ENCODE assay signal across 10 cellular contexts in the genomic region with DNA sequence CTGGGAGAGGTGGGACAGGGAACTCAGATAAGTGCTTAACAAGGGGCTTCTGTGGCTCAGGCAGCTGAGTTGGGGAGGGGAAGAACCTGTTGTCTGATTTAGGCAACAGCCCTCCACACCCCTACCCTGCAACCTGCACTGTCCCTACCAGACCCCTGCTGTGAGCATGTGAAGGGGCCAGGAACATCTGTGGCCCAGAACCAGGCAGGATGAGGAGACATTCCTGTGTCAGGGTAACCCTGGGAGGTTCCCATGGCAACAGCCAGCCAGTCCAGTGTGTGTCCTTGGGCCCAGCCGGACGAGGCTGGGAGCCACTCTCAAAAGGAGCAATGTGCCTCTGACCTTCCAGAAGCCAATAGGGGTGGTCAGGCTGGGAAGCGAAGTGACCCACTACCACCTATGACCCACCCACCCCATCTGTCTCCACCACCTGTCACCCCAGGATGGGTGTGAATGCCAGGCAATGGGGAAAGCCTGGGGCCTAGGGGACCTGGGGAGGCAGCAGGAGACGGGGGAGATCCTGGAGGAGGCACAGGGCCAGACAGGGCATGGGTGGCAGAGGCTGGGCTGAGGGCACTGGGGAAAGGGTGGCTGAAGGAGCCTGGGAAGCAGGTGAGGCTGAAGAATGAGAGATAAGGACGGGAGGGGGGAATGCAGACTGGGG. TPM values are rescaled to one million over a fixed set of nuclear protein-coding genes. Genes with fewer than 3 reads are reported as not detected.
A peak's percentile ranks its signal among the peaks of the same experiment; 100 is the strongest.
DNase-seq lines count a peak whose midpoint lies in the region; ATAC-seq and TF ChIP-seq lines count a peak whose summit lies in the region.
"Had no signal": no experiment of that assay in that cellular context is flagged by ENCODE, and none has a peak within 500 bp of the region (broad histone marks: within the 10 kb centered on the region; RNA-seq: fewer than 3 reads in every experiment).

No MANE protein-coding gene starts in this region.

- H3K4me1 Mint-ChIP-seq in CD14-positive monocyte: peaks cover 70% of the 10 kb centered on the region
- peaks cover 29% of the 10 kb centered on the region for H3K4me1 Mint-ChIP-seq in GM23338

- H3K9ac ChIP-seq in mesendoderm (ENCODE audit: low read length) (no peak overlapping the region), colonic mucosa (ENCODE audit: low read depth in 2 of 2, low read length in 2 of 2) (no peak overlapping the region)

- no peak overlapping the region for H2AK5ac ChIP-seq in mesendoderm (ENCODE audit: low read length)

- H3K27me3 ChIP-seq in GM23338 (ENCODE audit: insufficient read depth) (no peaks in the 10 kb centered on the region), adrenal gland (no peaks in the 10 kb centered on the region), mesendoderm (ENCODE audit: insufficient read depth, low read length, poor library complexity) (no peaks in the 10 kb centered on the region), colonic mucosa (no peaks in the 10 kb centered on the region)

- H3K4me3 Mint-ChIP-seq in CD14-positive monocyte: no peak overlapping the region
- no peak overlapping the region for H3K4me3 Mint-ChIP-seq in GM23338

- 29 to 34% (median 33%) methylated on average over 5 of the region's 5 CpGs for WGBS in adrenal gland, 4 donors
- WGBS in mesendoderm (ENCODE audit: extremely low coverage, insufficient coverage, low lambda C conversion rate): no CpG with 5 or more reads among the region's 5 CpGs

- no peak for TF ChIP-seq CTCF in CD14-positive monocyte (IDR thresholded peaks at IDR 0.05)
- TF ChIP-seq CTCF in GM23338 (conservative IDR thresholded peaks at IDR 0.05; ENCODE audit: low read depth in 2 of 2): no peak
- TF ChIP-seq CTCF in adrenal gland (IDR thresholded peaks at IDR 0.05): no peak
- TF ChIP-seq CTCF in colonic mucosa (IDR thresholded peaks at IDR 0.05): no peak

- no peak overlapping the region for H2BK15ac ChIP-seq in mesendoderm (replicated peaks; ENCODE audit: low read depth)

- DNase-seq in CD14-positive monocyte (ENCODE audit: low spot score) (no peak), GM23338 (ENCODE audit: low spot score) (peak; percentile 66), adrenal gland (peak; percentile 87 to 96 (median 95)), mesendoderm (peak; percentile 55), amniotic stem cell (lab: John Stamatoyannopoulos, UW) (no peak), NCI-H2081 treated with DMSO at 0.1 percent for 48 hours (lab: John Stamatoyannopoulos, UW) (no peak), colonic mucosa (no peak)
- DNase-seq in stimulated activated CD4-positive, alpha-beta T cell treated with anti-CD3 and anti-CD28 coated beads, Interleukin-12 subunit alpha, Interleukin-12 subunit beta, amount 100 ng/mL, for 4 hours: no peak
- DNase-seq: activated CD4-positive, CD25-positive, alpha-beta regulatory T cell treated with anti-CD3 and anti-CD28 coated beads, Interleukin-2, amount 50 U/mL, for 72 hours had no signal

- intact Hi-C loops in CD14-positive monocyte (cut with micrococcal nuclease) (no loop called here), adrenal gland (cut with DNase I) (no loop called here), colonic mucosa (cut with DNase I) (no loop called here)

- H4K20me1 ChIP-seq in GM23338 (replicated peaks; ENCODE audit: insufficient read depth): no peaks in the 10 kb centered on the region

- no peak overlapping the region for H4K5ac ChIP-seq in mesendoderm (ENCODE audit: low read length)

- H3K36me3 ChIP-seq in GM23338 (ENCODE audit: insufficient read depth) (no peaks in the 10 kb centered on the region), adrenal gland (replicated peaks in 1 of 2) (peaks cover 0 to 16% of the 10 kb centered on the region in 2 donors), mesendoderm (ENCODE audit: control insufficient read depth, insufficient read depth, low read length) (no peaks in the 10 kb centered on the region), colonic mucosa (no peaks in the 10 kb centered on the region)

- H2BK5ac ChIP-seq in mesendoderm (ENCODE audit: low read length): no peak overlapping the region

- H3K9me3 Mint-ChIP-seq in CD14-positive monocyte (peaks cover 0 to 2% (median 0%) of the 10 kb centered on the region in 7 donors), GM23338 (peaks cover under 1% of the 10 kb centered on the region; the same call in 1 of the 3 replicates)

- H2AFZ ChIP-seq in GM23338: no peak overlapping the region

- H3K4me3 ChIP-seq in GM23338: no peak overlapping the region
- no peak overlapping the region for H3K4me3 ChIP-seq in adrenal gland
- H3K4me3 ChIP-seq in mesendoderm (ENCODE audit: low read length): no peak overlapping the region
- no peak overlapping the region for H3K4me3 ChIP-seq in colonic mucosa

- H3K4me1 ChIP-seq in GM23338 (ENCODE audit: insufficient read depth) (peaks cover 14% of the 10 kb centered on the region), adrenal gland (replicated peaks in 1 of 2) (peaks cover 42 to 68% of the 10 kb centered on the region in 2 donors), mesendoderm (ENCODE audit: control insufficient read depth, low read depth, low read length) (peaks cover 6% of the 10 kb centered on the region), colonic mucosa (peaks cover 7% of the 10 kb centered on the region)

- peaks cover 10% of the 10 kb centered on the region for H3F3A ChIP-seq in GM23338 (replicated peaks; ENCODE audit: low read depth)

- no peak overlapping the region for H2BK120ac ChIP-seq in mesendoderm (ENCODE audit: low read depth, low read length)

- TF ChIP-seq POLR2A in adrenal gland (IDR thresholded peaks at IDR 0.05): peak in 1 of 2 donors; percentile 17

- H3K4me2 ChIP-seq in GM23338 (no peak overlapping the region), mesendoderm (ENCODE audit: low read length) (no peak overlapping the region)

- no peak overlapping the region for H3K4ac ChIP-seq in mesendoderm (ENCODE audit: low read depth, low read length)

- H3K27ac Mint-ChIP-seq in CD14-positive monocyte: peak overlapping the region in 4 of 7 donors; percentile 54 to 87 (median 82)
- H3K27ac Mint-ChIP-seq in GM23338: no peak overlapping the region; the same call in 1 of the 2 replicates

- H3K27me3 Mint-ChIP-seq in CD14-positive monocyte (ENCODE audit: low read depth in 3 of 3) (peaks cover 0 to 4% (median 0%) of the 10 kb centered on the region in 3 donors), GM23338 (ENCODE audit: insufficient read depth, low read depth, poor library complexity) (peaks cover 27% of the 10 kb centered on the region)

- H3K27ac ChIP-seq in GM23338 (ENCODE audit: low read depth) (no peak overlapping the region), adrenal gland (peak overlapping the region; percentile 34 to 91 (median 82)), mesendoderm (ENCODE audit: low read depth, low read length) (no peak overlapping the region), colonic mucosa (no peak overlapping the region)
- H3K27ac ChIP-seq: epithelial cell of prostate had no signal

- H3K36me3 Mint-ChIP-seq in CD14-positive monocyte (peaks cover 15 to 18% of the 10 kb centered on the region in 2 donors), GM23338 (ENCODE audit: low read depth) (no peaks in the 10 kb centered on the region; the same call in 1 of the 3 replicates)

- peak overlapping the region; percentile 34 for H3K56ac ChIP-seq in mesendoderm (ENCODE audit: low read length)

- no peak for ATAC-seq in GM23338

- H3K79me1 ChIP-seq in mesendoderm (ENCODE audit: low read length): no peaks in the 10 kb centered on the region

- H3K23ac ChIP-seq in mesendoderm (ENCODE audit: low read length): no peak overlapping the region

- H3K79me2 ChIP-seq in GM23338 (replicated peaks; ENCODE audit: insufficient read depth) (no peaks in the 10 kb centered on the region), mesendoderm (ENCODE audit: control insufficient read depth, insufficient read depth, low read length) (no peaks in the 10 kb centered on the region)

- H3K9me2 ChIP-seq in GM23338 (ENCODE audit: insufficient read depth): no peaks in the 10 kb centered on the region

- H3K18ac ChIP-seq in mesendoderm (ENCODE audit: low read length): no peak overlapping the region

- H4K8ac ChIP-seq in mesendoderm (ENCODE audit: low read depth, low read length): no peak overlapping the region

- H3K9me3 ChIP-seq in adrenal gland (replicated peaks in 1 of 3) (no peaks in the 10 kb centered on the region), colonic mucosa (no peaks in the 10 kb centered on the region)

RNA-seq across cellular contexts. Expression of gene PMVK, which starts 4.9 kb away (rescaled TPM):
- polyA plus RNA-seq in CD14-positive monocyte: 10 to 100 TPM; 41.9 to 43.2 TPM
- total RNA-seq in GM23338 (2014; rRNA removed; shearing (Covaris generic)): 8.1 and 11.2 TPM in 2 replicates
- polyA plus RNA-seq in GM23338 (2016; fragmentation: Nextera tagmentation; extraction: Ambion mirVana): 22.2 and 25.0 TPM in 2 replicates
- 10 to 100 TPM; 12.6 to 70.0 (median 43.4) TPM for total RNA-seq in adrenal gland
- 10 to 100 TPM; 41.4 to 45.1 (median 42.1) TPM for polyA plus RNA-seq in adrenal gland
- 17.9 TPM for polyA plus RNA-seq in mesendoderm (2013, experiment 1 of 2)
- polyA plus RNA-seq in mesendoderm (2013, experiment 2 of 2): 17.8 TPM
- 10 to 100 TPM; 32.0 to 46.5 TPM for total RNA-seq in colonic mucosa

RNA-seq across cellular contexts. Expression of gene PBXIP1, which starts 14.4 kb away (rescaled TPM):
- 10 to 100 TPM; 23.1 to 24.0 TPM for polyA plus RNA-seq in CD14-positive monocyte
- 29.6 and 31.8 TPM in 2 replicates for total RNA-seq in GM23338 (2014; rRNA removed; shearing (Covaris generic))
- polyA plus RNA-seq in GM23338 (2016; fragmentation: Nextera tagmentation; extraction: Ambion mirVana): 6.5 and 7.0 TPM in 2 replicates
- total RNA-seq in adrenal gland: 100 to 1,000 TPM; 120 to 342 (median 271) TPM
- 100 to 1,000 TPM in 2 of 3 donors, 10 to 100 TPM in 1; 97.0 to 184 (median 110) TPM for polyA plus RNA-seq in adrenal gland
- polyA plus RNA-seq in mesendoderm (2013, experiment 1 of 2): 6.7 TPM
- polyA plus RNA-seq in mesendoderm (2013, experiment 2 of 2): 6.1 TPM
- total RNA-seq in colonic mucosa: 10 to 100 TPM; 22.0 to 51.4 TPM

RNA-seq across cellular contexts. Expression of gene PYGO2, which starts 20.1 kb away (rescaled TPM):
- polyA plus RNA-seq in CD14-positive monocyte (10 to 100 TPM in 1 of 2 donors, 1 to 10 TPM in 1; 8.2 to 12.0 TPM), GM23338 (2016; fragmentation: Nextera tagmentation; extraction: Ambion mirVana) (11.0 and 13.2 TPM in 2 replicates), adrenal gland (10 to 100 TPM; 28.2 to 44.1 (median 29.2) TPM)
- 28.7 and 29.0 TPM in 2 replicates for total RNA-seq in GM23338 (2014; rRNA removed; shearing (Covaris generic))
- total RNA-seq in adrenal gland (10 to 100 TPM; 26.2 to 61.1 (median 43.4) TPM), colonic mucosa (10 to 100 TPM; 25.8 to 33.8 TPM)
- polyA plus RNA-seq in mesendoderm (2013, experiment 1 of 2): 20.1 TPM
- polyA plus RNA-seq in mesendoderm (2013, experiment 2 of 2): 18.8 TPM

RNA-seq across cellular contexts. Expression of gene SHC1, which starts 29.1 kb away (rescaled TPM):
- polyA plus RNA-seq in CD14-positive monocyte: 10 to 100 TPM; 26.7 to 31.5 TPM
- total RNA-seq in GM23338 (2014; rRNA removed; shearing (Covaris generic)): 196 and 211 TPM in 2 replicates
- polyA plus RNA-seq in GM23338 (2016; fragmentation: Nextera tagmentation; extraction: Ambion mirVana): 108 and 117 TPM in 2 replicates
- total RNA-seq in adrenal gland: 100 to 1,000 TPM in 7 of 8 donors, 10 to 100 TPM in 1; 86.2 to 240 (median 126) TPM
- polyA plus RNA-seq in adrenal gland: 100 to 1,000 TPM; 167 to 260 (median 249) TPM
- polyA plus RNA-seq in mesendoderm (2013, experiment 1 of 2): 191 TPM
- polyA plus RNA-seq in mesendoderm (2013, experiment 2 of 2): 190 TPM
- total RNA-seq in colonic mucosa: 100 to 1,000 TPM in 1 of 2 donors, 10 to 100 TPM in 1; 98.3 to 104 TPM

RNA-seq across cellular contexts. Expression of gene CKS1B, which starts 33.0 kb away (rescaled TPM):
- 10 to 100 TPM; 18.0 to 22.6 TPM for polyA plus RNA-seq in CD14-positive monocyte
- 296 and 392 TPM in 2 replicates for total RNA-seq in GM23338 (2014; rRNA removed; shearing (Covaris generic))
- polyA plus RNA-seq in GM23338 (2016; fragmentation: Nextera tagmentation; extraction: Ambion mirVana): 562 and 617 TPM in 2 replicates
- total RNA-seq in adrenal gland: 10 to 100 TPM; 23.2 to 41.4 (median 29.5) TPM
- 10 to 100 TPM; 12.4 to 51.0 (median 22.3) TPM for polyA plus RNA-seq in adrenal gland
- 618 TPM for polyA plus RNA-seq in mesendoderm (2013, experiment 1 of 2)
- 617 TPM for polyA plus RNA-seq in mesendoderm (2013, experiment 2 of 2)
- total RNA-seq in colonic mucosa: 10 to 100 TPM; 49.5 to 76.5 TPM

Comparison
In these comparisons a context has a peak if more than half of its experiments do, and no peak if none do; other contexts are left out.
1. DNase-seq: peak in GM23338 (single experiment), adrenal gland (7 of 7) and mesendoderm (single experiment); none in CD14-positive monocyte (single experiment), amniotic stem cell (single experiment), NCI-H2081 treated with DMSO at 0.1 percent for 48 hours (single experiment), colonic mucosa (single experiment) and stimulated activated CD4-positive, alpha-beta T cell treated with anti-CD3 and anti-CD28 coated beads, Interleukin-12 subunit alpha, Interleukin-12 subunit beta, amount 100 ng/mL, for 4 hours (single experiment).
2. H3K27ac ChIP-seq: peak in adrenal gland (5 of 5); none in GM23338 (single experiment), mesendoderm (single experiment) and colonic mucosa (single experiment).